8 cellular contexts compared by ENCODE assay signal in genomic region chr18:48539406-48540328, GRCh38. TPM values are rescaled to one million over a fixed set of nuclear protein-coding genes. Genes with fewer than 3 reads are reported as not detected.
DNase-seq lines count a peak whose midpoint lies in the region; ATAC-seq and TF ChIP-seq lines count a peak whose summit lies in the region.

No MANE protein-coding gene starts in this region.

- H3K27me3 ChIP-seq in CD4-positive, CD25-positive, alpha-beta regulatory T cell (ENCODE audit: control insufficient read depth, insufficient read depth, low read length): peaks cover 13% of the 10 kb centered on the region
- H3K27me3 ChIP-seq in prostate gland (replicated peaks; ENCODE audit: insufficient read depth): no peaks in the 10 kb centered on the region

- H3K36me3 Mint-ChIP-seq in CD4-positive, CD25-positive, alpha-beta regulatory T cell: no peaks in the 10 kb centered on the region

- peaks cover 0 to 2% (median 0%) of the 10 kb centered on the region in 7 donors for H3K9me3 Mint-ChIP-seq in CD4-positive, CD25-positive, alpha-beta regulatory T cell

- H3K36me3 ChIP-seq in CD4-positive, CD25-positive, alpha-beta regulatory T cell (ENCODE audit: control insufficient read depth, insufficient read depth, low read length): no peaks in the 10 kb centered on the region
- no peaks in the 10 kb centered on the region for H3K36me3 ChIP-seq in prostate gland

- no peak overlapping the region for H3K4me3 ChIP-seq in CD4-positive, CD25-positive, alpha-beta regulatory T cell (ENCODE audit: low read depth, low read length)
- peak overlapping the region; percentile 87 for H3K4me3 ChIP-seq in astrocyte of the spinal cord (ENCODE audit: low read depth, low read length)
- peak overlapping the region; percentile 60 to 66 for H3K4me3 ChIP-seq in prostate gland

- WGBS in prostate gland: under 1% methylated on average over 75 of the region's 75 CpGs

- no peaks in the 10 kb centered on the region for H3K9me3 ChIP-seq in CD4-positive, CD25-positive, alpha-beta regulatory T cell (ENCODE audit: control insufficient read depth in 2 of 2, low read length in 2 of 2)
- no peaks in the 10 kb centered on the region for H3K9me3 ChIP-seq in prostate gland

- in situ Hi-C loops in astrocyte of the spinal cord (cut with HindIII; ENCODE audit: low sequenced_read_pairs): no loop called here

- intact Hi-C loops in prostate gland (cut with DNase I): loop anchor here (5.0 kb wide), 2 partner anchors 62 to 123 kb away; no protein-coding TSS in a partner anchor

- peak; percentile 13 to 18 for ATAC-seq in CD4-positive, CD25-positive, alpha-beta regulatory T cell (ENCODE audit: low read depth in 2 of 2)
- ATAC-seq in HG02885 (IDR thresholded peaks at IDR 0.05; ENCODE audit: poor library complexity, unreplicated experiment) (no peak), HG02610 (IDR thresholded peaks at IDR 0.05; ENCODE audit: unreplicated experiment) (no peak)

- H3K4me1 Mint-ChIP-seq in CD4-positive, CD25-positive, alpha-beta regulatory T cell: peaks cover 0 to 10% (median 6%) of the 10 kb centered on the region in 4 donors

- H3K4me3 Mint-ChIP-seq in CD4-positive, CD25-positive, alpha-beta regulatory T cell: peak overlapping the region; percentile 72 to 91 (median 84)

- H3K27me3 Mint-ChIP-seq in CD4-positive, CD25-positive, alpha-beta regulatory T cell: peaks cover 57% of the 10 kb centered on the region

- peaks cover 22% of the 10 kb centered on the region for H3K4me1 ChIP-seq in CD4-positive, CD25-positive, alpha-beta regulatory T cell (ENCODE audit: control insufficient read depth, insufficient read depth, low read length, poor library complexity, severe bottlenecking)
- H3K4me1 ChIP-seq in prostate gland (replicated peaks): no peaks in the 10 kb centered on the region

- no peak for TF ChIP-seq POLR2A in prostate gland (IDR thresholded peaks at IDR 0.05)

- H3K27ac ChIP-seq in CD4-positive, CD25-positive, alpha-beta regulatory T cell (ENCODE audit: insufficient read depth, low read length, poor library complexity, severe bottlenecking): no peak overlapping the region
- H3K27ac ChIP-seq in prostate gland: peak overlapping the region; percentile 88 to 89

- peak in 1 of 3 donors; percentile 17 for DNase-seq in CD4-positive, CD25-positive, alpha-beta regulatory T cell
- DNase-seq in HuH-7 (ENCODE audit: low spot score) (peak; percentile 26), SW480 (ENCODE audit: low spot score) (peak; percentile 36), astrocyte of the spinal cord (ENCODE audit: low read depth, low spot score) (peak; percentile 65), hepatic stellate cell (ENCODE audit: low spot score) (peak; percentile 53), prostate gland (ENCODE audit: low spot score) (no peak)

- H3K27ac Mint-ChIP-seq in CD4-positive, CD25-positive, alpha-beta regulatory T cell: no peak overlapping the region

- TF ChIP-seq CTCF in astrocyte of the spinal cord (IDR thresholded peaks at IDR 0.05; ENCODE audit: low read depth, low read length) (no peak), prostate gland (IDR thresholded peaks at IDR 0.05) (no peak)

RNA-seq across cellular contexts. Expression of gene CTIF, which starts 0.8 kb away (rescaled TPM):
- 1.8 TPM for total RNA-seq in CD4-positive, CD25-positive, alpha-beta regulatory T cell
- under 1 TPM in 1 of 4 donors, not detected in 3; 0.23 TPM for polyA plus RNA-seq in CD4-positive, CD25-positive, alpha-beta regulatory T cell
- 10 to 100 TPM in 1 of 2 donors, 1 to 10 TPM in 1; 8.1 to 57.9 TPM for total RNA-seq in prostate gland

Comparison
In these comparisons a context has a peak if more than half of its experiments do, and no peak if none do; other contexts are left out.
1. ATAC-seq: peak in CD4-positive, CD25-positive, alpha-beta regulatory T cell (2 of 2); none in HG02885 (single experiment) and HG02610 (single experiment).